16 cellular contexts compared by ENCODE assay signal in genomic region chr5:143705416-143705815, GRCh38.
DNase-seq lines count a peak whose midpoint lies in the region; TF ChIP-seq lines count a peak whose summit lies in the region.
"Had no signal": no experiment of that assay in that cellular context is flagged by ENCODE, and none has a peak within 500 bp of the region (broad histone marks: within the 10 kb centered on the region; RNA-seq: fewer than 3 reads in every experiment).

No MANE protein-coding gene starts in this region.

- peak overlapping the region; percentile 68 for H3K18ac ChIP-seq in mesendoderm (ENCODE audit: low read length)

- no peaks in the 10 kb centered on the region for H4K20me1 ChIP-seq in OCI-LY1 (ENCODE audit: insufficient read depth, low read length)

- H3K79me2 ChIP-seq in OCI-LY1 (ENCODE audit: insufficient read depth, low read length) = no peaks in the 10 kb centered on the region
- no peaks in the 10 kb centered on the region for H3K79me2 ChIP-seq in mesendoderm (ENCODE audit: control insufficient read depth, insufficient read depth, low read length)

- H3K56ac ChIP-seq in mesendoderm (ENCODE audit: low read length) = no peak overlapping the region

- H3K36me3 ChIP-seq in OCI-LY1 (ENCODE audit: insufficient read depth, low read length) = no peaks in the 10 kb centered on the region
- no peaks in the 10 kb centered on the region for H3K36me3 ChIP-seq in mesendoderm (ENCODE audit: control insufficient read depth, insufficient read depth, low read length)

- H3K23ac ChIP-seq in mesendoderm (ENCODE audit: low read length) = no peak overlapping the region

- no peak overlapping the region for H2AK5ac ChIP-seq in mesendoderm (ENCODE audit: low read length)

- peaks cover 35% of the 10 kb centered on the region for H3K4me1 ChIP-seq in OCI-LY1 (ENCODE audit: insufficient read depth, low read length, severe bottlenecking)
- no peaks in the 10 kb centered on the region for H3K4me1 ChIP-seq in mesendoderm (ENCODE audit: control insufficient read depth, low read depth, low read length)

- no peak overlapping the region for H2BK15ac ChIP-seq in mesendoderm (replicated peaks; ENCODE audit: low read depth)

- no peaks in the 10 kb centered on the region for H3K9me3 ChIP-seq in OCI-LY1 (ENCODE audit: low read length)
- H3K9me3 ChIP-seq: Caco-2 had no signal

- H4K5ac ChIP-seq in mesendoderm (ENCODE audit: low read length) = no peak overlapping the region

- H2BK120ac ChIP-seq in mesendoderm (ENCODE audit: low read depth, low read length) = no peak overlapping the region

- H3K4ac ChIP-seq in mesendoderm (ENCODE audit: low read depth, low read length) = no peak overlapping the region

- no peak overlapping the region for H2BK5ac ChIP-seq in mesendoderm (ENCODE audit: low read length)

- H3K4me3 ChIP-seq in OCI-LY1 (ENCODE audit: low read depth, low read length, poor library complexity, severe bottlenecking) (no peak overlapping the region), mesendoderm (ENCODE audit: low read length) (no peak overlapping the region)
- H3K4me3 ChIP-seq: GM12878 had no signal

- no peak overlapping the region for H3K4me2 ChIP-seq in OCI-LY1 (ENCODE audit: low read length)
- H3K4me2 ChIP-seq in mesendoderm (ENCODE audit: low read length) = no peak overlapping the region

- peak; percentile 2 for DNase-seq in DMS79 treated with DMSO at 0.1 percent for 48 hours (lab: John Stamatoyannopoulos, UW)
- DNase-seq in mesendoderm = peak; percentile 32
- DNase-seq in HuH-7 (ENCODE audit: low spot score) = no peak
- DNase-seq in retina = no peak
- no peak for DNase-seq in posterior cingulate gyrus
- no peak for DNase-seq in hypothalamus (lab: John Stamatoyannopoulos, UW)
- DNase-seq: ACHN; Caco-2; CD4-positive, alpha-beta T cell; DND-41; EL; GOT3; H7 had no signal

- no peaks in the 10 kb centered on the region for H3K9me2 ChIP-seq in OCI-LY1 (ENCODE audit: low read depth, low read length)

- no peak overlapping the region for H2AFZ ChIP-seq in OCI-LY1 (ENCODE audit: low read length)

- H3K27me3 ChIP-seq in OCI-LY1 (ENCODE audit: insufficient read depth, low read length) (no peaks in the 10 kb centered on the region), mesendoderm (ENCODE audit: insufficient read depth, low read length, poor library complexity) (no peaks in the 10 kb centered on the region)

- H3F3A ChIP-seq in OCI-LY1 (ENCODE audit: insufficient read depth, low read length) = no peaks in the 10 kb centered on the region

- peak overlapping the region; percentile 15 for H3K27ac ChIP-seq in OCI-LY1 (ENCODE audit: low read depth, low read length, poor library complexity, severe bottlenecking)
- no peak overlapping the region for H3K27ac ChIP-seq in mesendoderm (ENCODE audit: low read depth, low read length)
- H3K27ac ChIP-seq: C4-2B had no signal

- intact Hi-C loops in posterior cingulate gyrus (cut with DNase I) = no loop called here

- H3K9ac ChIP-seq in OCI-LY1 (ENCODE audit: low read length) = no peak overlapping the region
- H3K9ac ChIP-seq in mesendoderm (ENCODE audit: low read length) = no peak overlapping the region

- no CpG with 5 or more reads among the region's 1 CpG for WGBS in mesendoderm (ENCODE audit: extremely low coverage, insufficient coverage, low lambda C conversion rate)

- no peak overlapping the region for H4K8ac ChIP-seq in mesendoderm (ENCODE audit: low read depth, low read length)

- no peak for TF ChIP-seq CTCF in OCI-LY1 (IDR thresholded peaks at IDR 0.05; ENCODE audit: low read length)

- no peaks in the 10 kb centered on the region for H3K79me1 ChIP-seq in mesendoderm (ENCODE audit: low read length)

Comparison
In these comparisons a context has a peak if more than half of its experiments do, and no peak if none do; other contexts are left out.
1. DNase-seq: peak in DMS79 treated with DMSO at 0.1 percent for 48 hours (single experiment) and mesendoderm (single experiment); none in HuH-7 (single experiment), retina (single experiment), posterior cingulate gyrus (0 of 10) and hypothalamus (0 of 51).